23 cellular contexts compared by ENCODE assay signal in genomic region chr2:61664190-61664589, GRCh38.
A peak's percentile ranks its signal among the peaks of the same experiment; 100 is the strongest.
DNase-seq lines count a peak whose midpoint lies in the region; ATAC-seq, FAIRE-seq and TF ChIP-seq lines count a peak whose summit lies in the region.
"Had no signal": no experiment of that assay in that cellular context is flagged by ENCODE, and none has a peak within 500 bp of the region (broad histone marks: within the 10 kb centered on the region; RNA-seq: fewer than 3 reads in every experiment).

No MANE protein-coding gene starts in this region.

- 61% methylated on average over 1 of the region's 1 CpG for WGBS in HepG2 (ENCODE audit: low lambda C conversion rate)
- WGBS in right lobe of liver (ENCODE audit: insufficient coverage, low coverage, low lambda C conversion rate, missing lambda C conversion rate), result 94% methylated on average over 1 of the region's 1 CpG
- WGBS in K562 (ENCODE audit: insufficient coverage, low coverage, missing lambda C conversion rate), result 0% methylated on average over 1 of the region's 1 CpG

- H3K27me3 ChIP-seq in HepG2 (ENCODE audit: control insufficient read depth in 1 of 2, insufficient read depth in 2 of 2, low read length in 2 of 2) (peaks cover 0 to 4% of the 10 kb centered on the region in 2 experiments; a peak in 1 of 5 replicates), right lobe of liver (no peaks in the 10 kb centered on the region), K562 (ENCODE audit: control insufficient read depth in 2 of 2, insufficient read depth in 2 of 2, low read length in 2 of 2) (no peaks in the 10 kb centered on the region; a peak in 1 of 5 replicates)
- H3K27me3 ChIP-seq: BLaER1 had no signal

- peak overlapping the region; percentile 8 for H3K27ac Mint-ChIP-seq in Calu3 (ENCODE audit: unreplicated experiment)
- H3K27ac Mint-ChIP-seq: B cell; CD4-positive, CD25-positive, alpha-beta regulatory T cell had no signal

- TF ChIP-seq CTCF in HepG2 (CRISPR knock-in tag; IDR thresholded peaks at IDR 0.05) (no peak), right lobe of liver (IDR thresholded peaks at IDR 0.05) (no peak), Calu3 (IDR thresholded peaks at IDR 0.05; ENCODE audit: unreplicated experiment) (no peak), K562 (IDR thresholded peaks at IDR 0.05 in 2 of 3, conservative IDR thresholded peaks at IDR 0.05 in 1 of 3; ENCODE audit: insufficient read depth in 2 of 3, low read depth in 1 of 3, low read length in 3 of 3) (no peak)

- H3K9me1 ChIP-seq in K562 (ENCODE audit: control insufficient read depth, insufficient read depth, low read length), result no peaks in the 10 kb centered on the region

- TF ChIP-seq POLR2A in HepG2 (IDR thresholded peaks at IDR 0.05; ENCODE audit: insufficient read depth in 1 of 2, low read depth in 2 of 2, low read length in 2 of 2) (no peak), right lobe of liver (IDR thresholded peaks at IDR 0.05) (no peak), K562 (conservative IDR thresholded peaks at IDR 0.05) (no peak)

- H3K27ac ChIP-seq in HepG2 (ENCODE audit: extremely low read length, insufficient read depth, low read length), result no peak overlapping the region
- no peak overlapping the region for H3K27ac ChIP-seq in right lobe of liver
- H3K27ac ChIP-seq in K562 (ENCODE audit: extremely low read depth, low read depth, low read length), result no peak overlapping the region
- H3K27ac ChIP-seq: 22Rv1, BLaER1, C4-2B, GM23248 had no signal

- peaks cover 24% of the 10 kb centered on the region for H3K4me1 ChIP-seq in HepG2 (ENCODE audit: insufficient read depth, low read length)
- peaks cover 0 to 9% (median 4%) of the 10 kb centered on the region in 4 donors for H3K4me1 ChIP-seq in right lobe of liver
- H3K4me1 ChIP-seq in K562 (replicated peaks in 1 of 2; ENCODE audit: control insufficient read depth in 2 of 2, insufficient read depth in 2 of 2, low read length in 2 of 2), result no peaks in the 10 kb centered on the region
- H3K4me1 ChIP-seq: BLaER1 had no signal

- no peak overlapping the region for H3K4me3 ChIP-seq in HepG2 (replicated peaks in 1 of 3; ENCODE audit: insufficient read depth in 1 of 3, low read depth in 2 of 3, low read length in 3 of 3)
- no peak overlapping the region for H3K4me3 ChIP-seq in right lobe of liver
- no peak overlapping the region for H3K4me3 ChIP-seq in K562
- H3K4me3 ChIP-seq: BLaER1, GM23248 had no signal

- POLR2A ChIA-PET in HepG2 (lab: Yijun Ruan, JAX) (no interaction called here), K562 (lab: Yijun Ruan, JAX) (interaction anchor here (0.7 to 1.0 kb wide), 2 partner anchors 11 to 105 kb away, joined by 3 read pairs; no protein-coding TSS in a partner anchor)

- H3K27me3 Mint-ChIP-seq in Calu3 (ENCODE audit: unreplicated experiment), result no peaks in the 10 kb centered on the region
- H3K27me3 Mint-ChIP-seq: B cell had no signal

- ATAC-seq in HepG2 (no peak), right lobe of liver (no peak), K562 (no peak)

- H3K36me3 ChIP-seq in HepG2 (replicated peaks in 1 of 2; ENCODE audit: control insufficient read depth in 1 of 2, insufficient read depth in 2 of 2, low read length in 2 of 2) (no peaks in the 10 kb centered on the region), right lobe of liver (no peaks in the 10 kb centered on the region), K562 (ENCODE audit: control insufficient read depth, insufficient read depth, low read length) (no peaks in the 10 kb centered on the region)
- H3K36me3 ChIP-seq: BLaER1 had no signal

- H3K9ac ChIP-seq in HepG2 (ENCODE audit: insufficient read depth, low read depth, low read length), result no peak overlapping the region
- no peak overlapping the region for H3K9ac ChIP-seq in K562 (ENCODE audit: insufficient read depth in 1 of 2, low read depth in 2 of 2, low read length in 2 of 2)
- H3K9ac ChIP-seq: BLaER1, GM23248 had no signal

- in situ Hi-C loops in HepG2 (cut with HindIII; ENCODE audit: extremely low pct_ligation_motif_present, low pct_unique_long_range_greater_than_20kb) (no loop called here), K562 (cut with MboI) (no loop called here)

- H4K20me1 ChIP-seq in HepG2 (ENCODE audit: insufficient read depth, low read length) (no peaks in the 10 kb centered on the region), K562 (replicated peaks; ENCODE audit: control insufficient read depth, insufficient read depth, low read length) (no peaks in the 10 kb centered on the region)
- H4K20me1 ChIP-seq: BLaER1 had no signal

- H3K9me3 ChIP-seq in HepG2 (ENCODE audit: low read length), result no peaks in the 10 kb centered on the region
- no peaks in the 10 kb centered on the region for H3K9me3 ChIP-seq in right lobe of liver
- H3K9me3 ChIP-seq in K562 (replicated peaks; ENCODE audit: control insufficient read depth, insufficient read depth, low read depth, low read length), result no peaks in the 10 kb centered on the region
- H3K9me3 ChIP-seq: BLaER1 had no signal

- intact Hi-C loops in HepG2 (cut with micrococcal nuclease; ENCODE audit: unreplicated experiment), result no loop called here
- intact Hi-C loops in right lobe of liver (cut with DNase I), result no loop called here
- intact Hi-C loops in Calu3 (cut with micrococcal nuclease; ENCODE audit: unreplicated experiment), result loop anchor here (5.0 kb wide), 1 partner anchor 242 kb away; no protein-coding TSS in a partner anchor
- intact Hi-C loops in K562 (cut with micrococcal nuclease), result no loop called here

- H3K36me3 Mint-ChIP-seq in Calu3 (ENCODE audit: insufficient read depth, unreplicated experiment), result peaks cover 8% of the 10 kb centered on the region
- H3K36me3 Mint-ChIP-seq: CD4-positive, CD25-positive, alpha-beta regulatory T cell had no signal

- TF ChIP-seq EP300 in HepG2 (IDR thresholded peaks at IDR 0.05; ENCODE audit: low read depth in 2 of 2, low read length in 2 of 2) (no peak), HepG2 (CRISPR knock-in tag; IDR thresholded peaks at IDR 0.05; ENCODE audit: borderline replicate concordance) (no peak), K562 (IDR thresholded peaks at IDR 0.05; ENCODE audit: low read length) (no peak)

- peaks cover 76% of the 10 kb centered on the region for H3K4me1 Mint-ChIP-seq in Calu3 (ENCODE audit: low read depth, unreplicated experiment)
- H3K4me1 Mint-ChIP-seq: B cell; CD4-positive, CD25-positive, alpha-beta regulatory T cell had no signal

- peaks cover 2% of the 10 kb centered on the region for H3K9me3 Mint-ChIP-seq in Calu3 (ENCODE audit: low read depth, unreplicated experiment)
- H3K9me3 Mint-ChIP-seq: CD4-positive, CD25-positive, alpha-beta regulatory T cell had no signal

- TF ChIP-seq RAD21 in HepG2 (CRISPR knock-in tag; IDR thresholded peaks at IDR 0.05) (no peak), K562 (CRISPR knock-in tag; conservative IDR thresholded peaks at IDR 0.05 in 1 of 2, IDR thresholded peaks at IDR 0.05 in 1 of 2) (no peak)

- CTCF ChIA-PET in HepG2 (lab: Yijun Ruan, JAX; ENCODE audit: low intra/inter-chr PET ratio, low total read pairs) (no interaction called here), Calu3 (lab: Charles Lee) (no interaction called here), K562 (lab: Yijun Ruan, JAX; ENCODE audit: low intra/inter-chr PET ratio) (no interaction called here)

- H2AFZ ChIP-seq in HepG2 (ENCODE audit: low read length), result no peak overlapping the region
- no peak overlapping the region for H2AFZ ChIP-seq in K562 (ENCODE audit: low read depth, low read length)
- H2AFZ ChIP-seq: GM23248 had no signal

- H3K4me2 ChIP-seq in HepG2 (ENCODE audit: low read depth, low read length) (no peak overlapping the region), K562 (ENCODE audit: insufficient read depth, low read length) (no peak overlapping the region)
- H3K4me2 ChIP-seq: BLaER1 had no signal

- DNase-seq in HepG2 (ENCODE audit: low spot score) (no peak), right lobe of liver (no peak), Calu3 (no peak), K562 (ENCODE audit: extremely low read depth in 1 of 4, low spot score in 3 of 4) (no peak), foreskin melanocyte (no peak), NCI-H82 (lab: John Stamatoyannopoulos, UW) (no peak), GM19238 (ENCODE audit: insufficient read length, low spot score) (no peak)
- DNase-seq: CD4-positive, CD25-positive, alpha-beta regulatory T cell; COR-L47; DMS153; DND-41; GM23248; H7; HCEC 1CT had no signal

- BruUV-seq in HepG2 (replicated peaks; lab: Mats Ljungman, UMichigan), result no TSS peak
- no TSS peak for BruUV-seq in Calu3 (replicated peaks; lab: Mats Ljungman, UMichigan)
- no TSS peak for BruUV-seq in K562 (replicated peaks; lab: Mats Ljungman, UMichigan)

- no peaks in the 10 kb centered on the region for H3K79me2 ChIP-seq in HepG2 (ENCODE audit: insufficient read depth, low read length)
- no peaks in the 10 kb centered on the region for H3K79me2 ChIP-seq in K562 (ENCODE audit: control insufficient read depth, insufficient read depth, low read length)

- no peak for FAIRE-seq in HepG2 (lab: Jason Lieb, UNC)
- FAIRE-seq in K562 (lab: Jason Lieb, UNC), result no peak
- FAIRE-seq: A204.1, G401.6, GM12891, GM18507, H1 had no signal

- H3K4me3 Mint-ChIP-seq in Calu3 (ENCODE audit: low read depth, unreplicated experiment), result no peak overlapping the region
- H3K4me3 Mint-ChIP-seq: B cell; CD4-positive, CD25-positive, alpha-beta regulatory T cell had no signal

TF ChIP-seq in HepG2, 621 proteins besides CTCF, POLR2A, EP300 and RAD21:
- TF ChIP-seq ZBTB42 (CRISPR knock-in tag; IDR thresholded peaks at IDR 0.05) (no peak), ATF7 (IDR thresholded peaks at IDR 0.05) (peak; percentile 95), ATF7 (CRISPR knock-in tag; IDR thresholded peaks at IDR 0.05) (no peak)

TF ChIP-seq in K562, 482 proteins besides CTCF, POLR2A, EP300 and RAD21 (continues in another document):
- TF ChIP-seq ZNF518B (CRISPR knock-in tag; IDR thresholded peaks at IDR 0.05), result no peak
